In the genomic region with DNA sequence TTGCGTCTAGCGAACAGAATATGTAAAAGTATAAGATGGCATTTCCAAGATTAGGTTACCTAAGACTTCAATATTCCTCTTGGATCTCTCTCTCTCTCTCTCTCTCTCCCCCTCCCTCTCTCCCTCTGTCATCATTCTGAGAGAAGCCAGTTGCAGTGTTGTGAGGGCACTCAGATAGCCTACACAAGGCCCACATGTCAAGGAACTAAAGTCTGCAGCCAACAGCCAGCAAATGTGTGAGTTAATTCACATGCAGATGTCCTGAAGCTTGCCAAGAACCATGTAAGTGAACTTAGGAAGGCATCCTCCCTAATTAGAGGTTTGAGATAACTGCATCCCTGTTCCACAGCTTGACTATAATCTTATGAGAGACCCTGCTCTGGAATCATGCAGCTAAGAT, we compare ENCODE assay signal across 24 cellular contexts.
DNase-seq lines count a peak whose midpoint lies in the region; ATAC-seq and TF ChIP-seq lines count a peak whose summit lies in the region.
"Had no signal": no experiment of that assay in that cellular context is flagged by ENCODE, and none has a peak within 500 bp of the region (broad histone marks: within the 10 kb centered on the region; RNA-seq: fewer than 3 reads in every experiment).

No MANE protein-coding gene starts in this region.

- H3K36me3 Mint-ChIP-seq in H9 (ENCODE audit: insufficient read depth in 1 of 3, low read depth in 3 of 3) (no peaks in the 10 kb centered on the region), neural progenitor cell (no peaks in the 10 kb centered on the region)
- H3K36me3 Mint-ChIP-seq: CD8-positive, alpha-beta T cell had no signal

- H2BK20ac ChIP-seq in H9 (ENCODE audit: low read depth, low read length, poor library complexity, severe bottlenecking) = no peak overlapping the region

- H2AFZ ChIP-seq in H9 (ENCODE audit: low read length) (no peak overlapping the region), neural progenitor cell (replicated peaks) (peak overlapping the region; percentile 61)
- H2AFZ ChIP-seq: PC-9 had no signal

- H4K8ac ChIP-seq in H9 (replicated peaks; ENCODE audit: insufficient read length, low read depth, low read length) = no peak overlapping the region

- no peak overlapping the region for H3K56ac ChIP-seq in H9 (ENCODE audit: insufficient read length, low read depth, low read length)

- no peaks in the 10 kb centered on the region for H3K23me2 ChIP-seq in H9 (ENCODE audit: insufficient read length, low read depth, low read length, poor library complexity, severe bottlenecking)

- H3K27me3 Mint-ChIP-seq in H9 (ENCODE audit: low read depth) (no peaks in the 10 kb centered on the region), neural progenitor cell (ENCODE audit: insufficient read depth, low read depth) (no peaks in the 10 kb centered on the region)

- H3K27ac ChIP-seq in H9 (ENCODE audit: insufficient read length, low read depth, low read length) (no peak overlapping the region), neural progenitor cell (no peak overlapping the region)
- H3K27ac ChIP-seq: C4-2B, HL-60, PC-9, SJSA1 had no signal

- H3K23ac ChIP-seq in H9 (ENCODE audit: insufficient read length, low read depth, low read length) = no peak overlapping the region

- H3K79me2 ChIP-seq in H9 (ENCODE audit: insufficient read depth, low read length) = no peaks in the 10 kb centered on the region
- H3K79me2 ChIP-seq in neural progenitor cell (ENCODE audit: low read depth) = no peaks in the 10 kb centered on the region

- H3K27me3 ChIP-seq in H9 (ENCODE audit: insufficient read depth, low read length) (no peaks in the 10 kb centered on the region), neural progenitor cell (no peaks in the 10 kb centered on the region)
- H3K27me3 ChIP-seq: SJSA1 had no signal

- H2BK12ac ChIP-seq in H9 (ENCODE audit: insufficient read length, low read depth, low read length) = no peak overlapping the region

- no peak overlapping the region for H3K4me3 ChIP-seq in neural progenitor cell
- H3K4me3 ChIP-seq: PC-9, SJSA1 had no signal

- H3K4me3 Mint-ChIP-seq in H9 (no peak overlapping the region; a peak in 1 of 5 replicates), neural progenitor cell (no peak overlapping the region)
- H3K4me3 Mint-ChIP-seq: CD8-positive, alpha-beta T cell had no signal

- H3K4me2 ChIP-seq in H9 (ENCODE audit: insufficient read depth, insufficient read length, low read length) (no peak overlapping the region), neural progenitor cell (no peak overlapping the region)
- H3K4me2 ChIP-seq: PC-9 had no signal

- H3K9ac ChIP-seq in H9 (ENCODE audit: extremely low read depth, insufficient read length, low read length) (no peak overlapping the region), neural progenitor cell (no peak overlapping the region)

- H3F3A ChIP-seq in neural progenitor cell (ENCODE audit: low read depth) = no peaks in the 10 kb centered on the region

- H3K27ac Mint-ChIP-seq in H9 = no peak overlapping the region; a peak in 1 of 7 replicates
- H3K27ac Mint-ChIP-seq in neural progenitor cell = no peak overlapping the region
- H3K27ac Mint-ChIP-seq: CD8-positive, alpha-beta T cell had no signal

- no peaks in the 10 kb centered on the region for H3K36me3 ChIP-seq in neural progenitor cell
- H3K36me3 ChIP-seq: SJSA1 had no signal

- H3K4ac ChIP-seq in H9 (ENCODE audit: low read depth, low read length) = no peak overlapping the region

- H4K91ac ChIP-seq in H9 (ENCODE audit: insufficient read length, low read depth, low read length) = no peak overlapping the region

- no peaks in the 10 kb centered on the region for H3K79me1 ChIP-seq in H9 (ENCODE audit: insufficient read depth, low read depth, low read length, poor library complexity, severe bottlenecking)

- no peak overlapping the region for H2BK120ac ChIP-seq in H9 (ENCODE audit: low read depth, low read length, poor library complexity, severe bottlenecking)

- H4K20me1 ChIP-seq in H9 (ENCODE audit: control insufficient read depth, insufficient read depth, insufficient read length) = no peaks in the 10 kb centered on the region
- H4K20me1 ChIP-seq in neural progenitor cell (ENCODE audit: low read depth) = no peaks in the 10 kb centered on the region

- H2BK15ac ChIP-seq in H9 (ENCODE audit: low read depth, low read length) = no peak overlapping the region

- H3K18ac ChIP-seq in H9 (ENCODE audit: insufficient read length, low read depth, low read length) = no peak overlapping the region

- WGBS in H9 (ENCODE audit: extremely low coverage, insufficient read length, low lambda C conversion rate) = no CpG with 5 or more reads among the region's 2 CpGs

- ATAC-seq in HG02981 (IDR thresholded peaks at IDR 0.05; ENCODE audit: unreplicated experiment) (no peak), HG03432 (IDR thresholded peaks at IDR 0.05; ENCODE audit: unreplicated experiment) (no peak)
- ATAC-seq: CD8-positive, alpha-beta T cell; Right ventricle myocardium inferior had no signal

- no peak overlapping the region for H2BK5ac ChIP-seq in H9 (ENCODE audit: insufficient read length, low read length)

- no peak for TF ChIP-seq CTCF in H9 (conservative IDR thresholded peaks at IDR 0.05)
- TF ChIP-seq CTCF in neural progenitor cell (IDR thresholded peaks at IDR 0.05) = no peak

- H3T11ph ChIP-seq in H9 (ENCODE audit: low read length) = no peak overlapping the region

- DNase-seq in H9 (peak; percentile 36), SK-N-DZ (ENCODE audit: low spot score) (peak; percentile 19), iPS DF 4.7 (ENCODE audit: extremely low read depth, low spot score) (peak; percentile 14), neural progenitor cell (ENCODE audit: low spot score) (no peak), NK-92 (lab: John Stamatoyannopoulos, UW; ENCODE audit: unreplicated experiment) (no peak), SHP77 treated with DMSO at 0.1 percent for 48 hours (lab: John Stamatoyannopoulos, UW) (no peak)
- DNase-seq: CD8-positive, alpha-beta T cell; DMS153; DND-41; NCI-H1048; NCI-H1694; NCI-H2029 treated with DMSO at 0.1 percent for 48 hours; NCI-H2171; NCI-H226; NCI-H510A treated with DMSO at 0.1 percent for 48 hours; NCI-H774; NK-92 treated with Interleukin-12 subunit alpha and Interleukin-12 subunit beta, amount 100 ng/mL, for 24 hours; PC-9 had no signal

- H3K9me3 Mint-ChIP-seq in H9 = no peaks in the 10 kb centered on the region; a peak in 1 of 5 replicates
- no peaks in the 10 kb centered on the region for H3K9me3 Mint-ChIP-seq in neural progenitor cell

- H4K5ac ChIP-seq in H9 (ENCODE audit: insufficient read length, low read depth, low read length) = no peak overlapping the region

- no peak overlapping the region for H2AK5ac ChIP-seq in H9 (ENCODE audit: insufficient read length, low read length)

- no peak overlapping the region for H3K14ac ChIP-seq in H9 (ENCODE audit: insufficient read depth, low read length)

- H3K9me3 ChIP-seq in H9 (ENCODE audit: control insufficient read depth, low read depth, low read length) = no peaks in the 10 kb centered on the region
- no peaks in the 10 kb centered on the region for H3K9me3 ChIP-seq in neural progenitor cell (ENCODE audit: low read depth)
- H3K9me3 ChIP-seq: SJSA1 had no signal

- peaks cover 3% of the 10 kb centered on the region; the same call in 1 of the 2 replicates for H3K4me1 ChIP-seq in H9 (ENCODE audit: insufficient read depth, low read length)
- no peaks in the 10 kb centered on the region for H3K4me1 ChIP-seq in neural progenitor cell
- H3K4me1 ChIP-seq: SJSA1 had no signal

- H3K4me1 Mint-ChIP-seq in H9 = peaks cover 21 to 29% of the 10 kb centered on the region in 2 experiments
- H3K4me1 Mint-ChIP-seq in neural progenitor cell = peaks cover 2% of the 10 kb centered on the region

Comparison
In these comparisons a context has a peak if more than half of its experiments do, and no peak if none do; other contexts are left out.
1. DNase-seq: peak in H9 (single experiment), SK-N-DZ (single experiment) and iPS DF 4.7 (single experiment); none in neural progenitor cell (single experiment), NK-92 (single experiment) and SHP77 treated with DMSO at 0.1 percent for 48 hours (single experiment).